ENCODE assay signal across 21 cellular contexts in the genomic region with DNA sequence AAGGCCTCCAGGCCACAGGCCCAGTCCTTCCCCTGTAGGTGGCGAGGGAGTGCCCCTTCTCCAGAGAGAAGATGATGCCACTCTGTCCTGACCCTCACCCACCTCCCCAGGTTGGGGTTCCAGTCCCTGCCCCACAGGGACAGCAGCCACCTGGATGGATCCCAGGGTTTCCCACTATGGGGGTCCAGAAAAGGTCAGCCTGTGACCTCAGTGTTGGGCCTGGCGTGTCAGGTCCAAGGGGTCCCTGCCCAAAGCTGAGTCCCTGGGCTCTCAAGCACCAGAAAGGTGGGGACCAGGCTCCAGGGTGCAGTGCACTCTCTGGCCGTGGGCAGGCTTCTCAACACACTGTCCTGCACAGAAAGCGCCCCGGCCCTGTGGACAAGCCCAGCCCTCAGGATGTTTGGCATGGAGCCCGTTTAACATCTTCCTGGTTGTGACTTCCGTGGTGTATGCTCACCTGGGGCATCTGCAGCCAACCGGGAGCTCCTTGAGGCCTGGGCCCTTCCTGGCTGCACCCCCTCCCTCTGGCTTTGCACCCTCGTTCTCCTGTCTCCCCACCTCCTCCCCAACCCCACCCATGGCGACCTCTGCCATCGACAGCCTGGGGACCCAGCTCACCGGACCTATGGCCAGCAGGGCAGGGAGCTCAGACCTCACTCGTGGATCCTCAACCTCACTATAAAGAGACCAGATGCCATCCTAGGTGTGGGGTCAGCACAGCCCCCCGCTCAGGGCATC. TPM values are rescaled to one million over a fixed set of nuclear protein-coding genes. Genes with fewer than 3 reads are reported as not detected.
A peak's percentile ranks its signal among the peaks of the same experiment; 100 is the strongest.
DNase-seq lines count a peak whose midpoint lies in the region; ATAC-seq and TF ChIP-seq lines count a peak whose summit lies in the region.
"Had no signal": no experiment of that assay in that cellular context is flagged by ENCODE, and none has a peak within 500 bp of the region (broad histone marks: within the 10 kb centered on the region; RNA-seq: fewer than 3 reads in every experiment).

No MANE protein-coding gene starts in this region.

- H2BK15ac ChIP-seq in H9 (ENCODE audit: low read depth, low read length) = no peak overlapping the region

- H3K9me3 ChIP-seq in H9 (ENCODE audit: control insufficient read depth, low read depth, low read length) = no peaks in the 10 kb centered on the region
- no peaks in the 10 kb centered on the region for H3K9me3 ChIP-seq in neural progenitor cell (ENCODE audit: low read depth)
- H3K9me3 ChIP-seq: breast epithelium, colonic mucosa, gastroesophageal sphincter, testis had no signal

- H3K4me3 Mint-ChIP-seq in H9 = no peak overlapping the region
- no peak overlapping the region for H3K4me3 Mint-ChIP-seq in chondrocyte (ENCODE audit: unreplicated experiment)
- H3K4me3 Mint-ChIP-seq in stimulated activated memory B cell treated with anti-CD40 and anti-IgM and Interleukin-4, amounts not matched to agents 10 μg/mL and 1 μg/mL and 100 μg/mL, for 72 hours = no peak overlapping the region
- H3K4me3 Mint-ChIP-seq in neural progenitor cell = no peak overlapping the region
- H3K4me3 Mint-ChIP-seq: activated CD4-positive, alpha-beta memory T cell treated with anti-CD3 and anti-CD28 coated beads for 36 hours; CD4-positive, CD25-positive, alpha-beta regulatory T cell; GM23338; naive thymus-derived CD8-positive, alpha-beta T cell had no signal

- H3K56ac ChIP-seq in H9 (ENCODE audit: insufficient read length, low read depth, low read length) = no peak overlapping the region

- no peaks in the 10 kb centered on the region for H3K79me1 ChIP-seq in H9 (ENCODE audit: insufficient read depth, low read depth, low read length, poor library complexity, severe bottlenecking)

- no peak overlapping the region for H4K8ac ChIP-seq in H9 (replicated peaks; ENCODE audit: insufficient read length, low read depth, low read length)

- H3K4me1 ChIP-seq in H9 (ENCODE audit: insufficient read depth, low read length) (no peaks in the 10 kb centered on the region), neural progenitor cell (no peaks in the 10 kb centered on the region)
- H3K4me1 ChIP-seq: breast epithelium, colonic mucosa, gastroesophageal sphincter, testis had no signal

- H3F3A ChIP-seq in neural progenitor cell (ENCODE audit: low read depth) = no peaks in the 10 kb centered on the region

- WGBS in H9 (ENCODE audit: extremely low coverage, insufficient read length, low lambda C conversion rate) = no CpG with 5 or more reads among the region's 14 CpGs

- H3K79me2 ChIP-seq in H9 (ENCODE audit: insufficient read depth, low read length) (no peaks in the 10 kb centered on the region), neural progenitor cell (ENCODE audit: low read depth) (no peaks in the 10 kb centered on the region)

- H3K18ac ChIP-seq in H9 (ENCODE audit: insufficient read length, low read depth, low read length) = no peak overlapping the region

- H3K36me3 Mint-ChIP-seq in H9 (ENCODE audit: insufficient read depth in 1 of 3, low read depth in 3 of 3) (no peaks in the 10 kb centered on the region), chondrocyte (ENCODE audit: low read depth) (no peaks in the 10 kb centered on the region), neural progenitor cell (no peaks in the 10 kb centered on the region)
- no peaks in the 10 kb centered on the region for H3K36me3 Mint-ChIP-seq in stimulated activated memory B cell treated with anti-CD40 and anti-IgM and Interleukin-4, amounts not matched to agents 10 μg/mL and 1 μg/mL and 100 μg/mL, for 72 hours
- H3K36me3 Mint-ChIP-seq: activated CD4-positive, alpha-beta memory T cell treated with anti-CD3 and anti-CD28 coated beads for 36 hours; CD4-positive, CD25-positive, alpha-beta regulatory T cell; naive thymus-derived CD8-positive, alpha-beta T cell had no signal

- no peak overlapping the region for H3T11ph ChIP-seq in H9 (ENCODE audit: low read length)

- no peak overlapping the region for H3K4ac ChIP-seq in H9 (ENCODE audit: low read depth, low read length)

- TF ChIP-seq CTCF in H9 (conservative IDR thresholded peaks at IDR 0.05) = no peak
- no peak for TF ChIP-seq CTCF in chondrocyte (IDR thresholded peaks at IDR 0.05)
- no peak for TF ChIP-seq CTCF in neural progenitor cell (IDR thresholded peaks at IDR 0.05)

- no peak overlapping the region for H2AK5ac ChIP-seq in H9 (ENCODE audit: insufficient read length, low read length)

- H3K4me1 Mint-ChIP-seq in H9 = no peaks in the 10 kb centered on the region
- H3K4me1 Mint-ChIP-seq in chondrocyte (ENCODE audit: low read depth) = no peaks in the 10 kb centered on the region
- no peaks in the 10 kb centered on the region for H3K4me1 Mint-ChIP-seq in stimulated activated memory B cell treated with anti-CD40 and anti-IgM and Interleukin-4, amounts not matched to agents 10 μg/mL and 1 μg/mL and 100 μg/mL, for 72 hours
- H3K4me1 Mint-ChIP-seq in neural progenitor cell = peaks cover 5% of the 10 kb centered on the region
- H3K4me1 Mint-ChIP-seq: CD4-positive, CD25-positive, alpha-beta regulatory T cell; GM23338; naive thymus-derived CD8-positive, alpha-beta T cell had no signal

- H3K27me3 Mint-ChIP-seq in H9 (ENCODE audit: low read depth) (no peaks in the 10 kb centered on the region; the same call in 1 of the 2 replicates), chondrocyte (ENCODE audit: low read depth) (peaks cover 11% of the 10 kb centered on the region), neural progenitor cell (ENCODE audit: insufficient read depth, low read depth) (peaks cover 6% of the 10 kb centered on the region)
- no peaks in the 10 kb centered on the region for H3K27me3 Mint-ChIP-seq in stimulated activated memory B cell treated with anti-CD40 and anti-IgM and Interleukin-4, amounts not matched to agents 10 μg/mL and 1 μg/mL and 100 μg/mL, for 72 hours
- H3K27me3 Mint-ChIP-seq: CD4-positive, CD25-positive, alpha-beta regulatory T cell had no signal

- H3K14ac ChIP-seq in H9 (ENCODE audit: insufficient read depth, low read length) = no peak overlapping the region

- no peak overlapping the region for H3K23ac ChIP-seq in H9 (ENCODE audit: insufficient read length, low read depth, low read length)

- no peak overlapping the region for H3K9ac ChIP-seq in H9 (ENCODE audit: extremely low read depth, insufficient read length, low read length)
- no peak overlapping the region for H3K9ac ChIP-seq in neural progenitor cell

- peak; percentile 14 for ATAC-seq in stimulated activated memory B cell treated with anti-CD40 and anti-IgM and Interleukin-4, amounts not matched to agents 10 μg/mL and 1 μg/mL and 100 μg/mL, for 72 hours
- ATAC-seq: gastroesophageal sphincter; GM12878; naive thymus-derived CD8-positive, alpha-beta T cell; PC-3 had no signal

- H3K27ac Mint-ChIP-seq in H9 (no peak overlapping the region), chondrocyte (ENCODE audit: unreplicated experiment) (no peak overlapping the region), neural progenitor cell (no peak overlapping the region)
- H3K27ac Mint-ChIP-seq in stimulated activated memory B cell treated with anti-CD40 and anti-IgM and Interleukin-4, amounts not matched to agents 10 μg/mL and 1 μg/mL and 100 μg/mL, for 72 hours = no peak overlapping the region
- H3K27ac Mint-ChIP-seq: activated CD4-positive, alpha-beta memory T cell treated with anti-CD3 and anti-CD28 coated beads for 36 hours; CD4-positive, CD25-positive, alpha-beta regulatory T cell; GM23338; naive thymus-derived CD8-positive, alpha-beta T cell had no signal

- H3K4me3 ChIP-seq in neural progenitor cell = no peak overlapping the region
- H3K4me3 ChIP-seq: breast epithelium, colonic mucosa, gastroesophageal sphincter, GM12878, GM23338, testis had no signal

- H2BK20ac ChIP-seq in H9 (ENCODE audit: low read depth, low read length, poor library complexity, severe bottlenecking) = no peak overlapping the region

- no peak overlapping the region for H2BK5ac ChIP-seq in H9 (ENCODE audit: insufficient read length, low read length)

- H3K27me3 ChIP-seq in H9 (ENCODE audit: insufficient read depth, low read length) = no peaks in the 10 kb centered on the region
- no peaks in the 10 kb centered on the region for H3K27me3 ChIP-seq in neural progenitor cell
- H3K27me3 ChIP-seq: breast epithelium, colonic mucosa, testis had no signal

- H3K9me3 Mint-ChIP-seq in H9 = peaks cover 5 to 9% of the 10 kb centered on the region in 2 experiments; a peak in 3 of 5 replicates
- no peaks in the 10 kb centered on the region for H3K9me3 Mint-ChIP-seq in chondrocyte (ENCODE audit: low read depth)
- no peaks in the 10 kb centered on the region for H3K9me3 Mint-ChIP-seq in stimulated activated memory B cell treated with anti-CD40 and anti-IgM and Interleukin-4, amounts not matched to agents 10 μg/mL and 1 μg/mL and 100 μg/mL, for 72 hours
- H3K9me3 Mint-ChIP-seq in neural progenitor cell = no peaks in the 10 kb centered on the region
- H3K9me3 Mint-ChIP-seq: activated CD4-positive, alpha-beta memory T cell treated with anti-CD3 and anti-CD28 coated beads for 36 hours; CD4-positive, CD25-positive, alpha-beta regulatory T cell; naive thymus-derived CD8-positive, alpha-beta T cell had no signal

- H4K5ac ChIP-seq in H9 (ENCODE audit: insufficient read length, low read depth, low read length) = no peak overlapping the region

- peaks cover 2% of the 10 kb centered on the region for H4K20me1 ChIP-seq in H9 (ENCODE audit: control insufficient read depth, insufficient read depth, insufficient read length)
- no peaks in the 10 kb centered on the region for H4K20me1 ChIP-seq in neural progenitor cell (ENCODE audit: low read depth)

- no peak overlapping the region for H2BK120ac ChIP-seq in H9 (ENCODE audit: low read depth, low read length, poor library complexity, severe bottlenecking)

- no peak overlapping the region for H4K91ac ChIP-seq in H9 (ENCODE audit: insufficient read length, low read depth, low read length)

- H2AFZ ChIP-seq in H9 (ENCODE audit: low read length) (no peak overlapping the region), neural progenitor cell (replicated peaks) (no peak overlapping the region)
- H2AFZ ChIP-seq: GM23338 had no signal

- no peak overlapping the region for H3K4me2 ChIP-seq in H9 (ENCODE audit: insufficient read depth, insufficient read length, low read length)
- no peak overlapping the region for H3K4me2 ChIP-seq in neural progenitor cell
- H3K4me2 ChIP-seq: GM23338 had no signal

- H3K27ac ChIP-seq in H9 (ENCODE audit: insufficient read length, low read depth, low read length) = no peak overlapping the region
- H3K27ac ChIP-seq in neural progenitor cell = no peak overlapping the region
- H3K27ac ChIP-seq: breast epithelium, colonic mucosa, gastroesophageal sphincter, testis had no signal

- peak; percentile 25 for DNase-seq in H9
- DNase-seq in chondrocyte (ENCODE audit: low spot score) = peak; percentile 80
- peak; percentile 87 for DNase-seq in mesenteric fat pad (ENCODE audit: low spot score)
- DNase-seq in neural progenitor cell (ENCODE audit: low spot score) = no peak
- DNase-seq in HUDEP-2 (lab: John Stamatoyannopoulos, UW; ENCODE audit: unreplicated experiment in 76 of 76) = no peak
- DNase-seq in NCI-H1417 treated with DMSO at 0.1 percent for 48 hours (lab: John Stamatoyannopoulos, UW) = no peak
- DNase-seq: activated CD4-positive, alpha-beta memory T cell treated with anti-CD3 and anti-CD28 coated beads for 36 hours; activated CD4-positive, CD25-positive, alpha-beta regulatory T cell; amniotic stem cell; CD4-positive, CD25-positive, alpha-beta regulatory T cell; colonic mucosa; mesenchymal stem cell; PC-3; SHP77 treated with DMSO at 0.1 percent for 48 hours; testis had no signal

- no peaks in the 10 kb centered on the region for H3K23me2 ChIP-seq in H9 (ENCODE audit: insufficient read length, low read depth, low read length, poor library complexity, severe bottlenecking)

- no peaks in the 10 kb centered on the region for H3K36me3 ChIP-seq in neural progenitor cell
- H3K36me3 ChIP-seq: breast epithelium, colonic mucosa, gastroesophageal sphincter had no signal

- H2BK12ac ChIP-seq in H9 (ENCODE audit: insufficient read length, low read depth, low read length) = no peak overlapping the region

RNA-seq across cellular contexts. Expression of gene PPP2R2D, which starts 58.3 kb away (rescaled TPM):
- total RNA-seq in H9 (2021) (33.8 and 35.1 TPM in 2 replicates), chondrocyte (24.3 to 27.5 TPM (median 25.1 TPM) in 3 replicates), mesenteric fat pad (27.4 TPM), neural progenitor cell (ENCODE audit: low replicate concordance) (28.1 and 31.2 TPM in 2 replicates)

Comparison
In these comparisons a context has a peak if more than half of its experiments do, and no peak if none do; other contexts are left out.
1. DNase-seq: peak in H9 (single experiment), chondrocyte (single experiment) and mesenteric fat pad (single experiment); none in neural progenitor cell (single experiment), HUDEP-2 (0 of 76) and NCI-H1417 treated with DMSO at 0.1 percent for 48 hours (single experiment).